In genomic region chr13:39655041-39655568, GRCh38 we compare ENCODE assay signal across 7 cellular contexts. TPM values are rescaled to one million over a fixed set of nuclear protein-coding genes. Genes with fewer than 3 reads are reported as not detected.
DNase-seq lines count a peak whose midpoint lies in the region; ATAC-seq and TF ChIP-seq lines count a peak whose summit lies in the region.

No MANE protein-coding gene starts in this region.

- no peak for TF ChIP-seq CTCF in right lobe of liver (IDR thresholded peaks at IDR 0.05)

- H3K27me3 ChIP-seq in adipocyte (replicated peaks; ENCODE audit: control insufficient read depth, insufficient read depth, low read length), result no peaks in the 10 kb centered on the region
- H3K27me3 ChIP-seq in right lobe of liver, result no peaks in the 10 kb centered on the region

- H3K4me1 ChIP-seq in adipocyte (ENCODE audit: control insufficient read depth, insufficient read depth, low read length) (peaks cover 10% of the 10 kb centered on the region), right lobe of liver (peaks cover 0 to 4% (median 0%) of the 10 kb centered on the region in 4 donors), urinary bladder (ENCODE audit: insufficient read depth) (no peaks in the 10 kb centered on the region)

- DNase-seq in adipocyte (ENCODE audit: low read depth) (no peak), right lobe of liver (no peak), NCI-H2227 (lab: John Stamatoyannopoulos, UW; ENCODE audit: unreplicated experiment) (no peak), AG08395 (ENCODE audit: low spot score) (no peak)

- H3K4me3 ChIP-seq in adipocyte (ENCODE audit: low read length), result peak overlapping the region; percentile 87
- peak overlapping the region; percentile 82 to 96 (median 93) for H3K4me3 ChIP-seq in right lobe of liver
- peak overlapping the region; percentile 74 for H3K4me3 ChIP-seq in urinary bladder (ENCODE audit: low read depth, low read length)

- WGBS in right lobe of liver (ENCODE audit: insufficient coverage, low coverage, low lambda C conversion rate, missing lambda C conversion rate), result 0% methylated on average over 2 of the region's 2 CpGs
- under 1% methylated on average over 2 of the region's 2 CpGs for WGBS in urinary bladder

- H3K36me3 ChIP-seq in adipocyte (ENCODE audit: control insufficient read depth, insufficient read depth, low read length, severe bottlenecking) (peaks cover 7% of the 10 kb centered on the region), right lobe of liver (no peaks in the 10 kb centered on the region), urinary bladder (ENCODE audit: insufficient read depth) (peaks cover 1% of the 10 kb centered on the region)

- H3K9me3 ChIP-seq in adipocyte (ENCODE audit: control insufficient read depth, low read length) (no peaks in the 10 kb centered on the region), right lobe of liver (no peaks in the 10 kb centered on the region)

- H3K9ac ChIP-seq in adipocyte (ENCODE audit: low read length), result peak overlapping the region; percentile 87

- peak overlapping the region in 2 of 3 donors; percentile 37 to 54 for H3K27ac ChIP-seq in right lobe of liver
- no peak overlapping the region for H3K27ac ChIP-seq in urinary bladder (ENCODE audit: low read depth)

- intact Hi-C loops in right lobe of liver (cut with DNase I), result no loop called here

- TF ChIP-seq POLR2A in right lobe of liver (IDR thresholded peaks at IDR 0.05), result no peak

- ATAC-seq in GM18907 (IDR thresholded peaks at IDR 0.05; ENCODE audit: unreplicated experiment) (peak; percentile 7), HG03097 (IDR thresholded peaks at IDR 0.05; ENCODE audit: low FRiP score, unreplicated experiment) (peak; percentile 8), right lobe of liver (peak in 1 of 4 donors; percentile 4)

RNA-seq across cellular contexts. Expression of gene COG6, which starts 0.4 kb away (rescaled TPM):
- 10 to 100 TPM in 4 of 6 experiments, 1 to 10 TPM in 2; 8.6 to 15.2 (median 12.2) TPM for total RNA-seq in right lobe of liver
- 88.8 TPM for total RNA-seq in urinary bladder
- polyA plus RNA-seq in urinary bladder, result 13.4 TPM

RNA-seq across cellular contexts. Expression of gene LHFPL6, which starts 52.1 kb away (rescaled TPM):
- total RNA-seq in right lobe of liver, result 1 to 10 TPM; 3.0 to 8.4 (median 4.6) TPM
- 84.3 TPM for total RNA-seq in urinary bladder
- polyA plus RNA-seq in urinary bladder, result 89.9 TPM
